9 cellular contexts compared by ENCODE assay signal in the genomic region with DNA sequence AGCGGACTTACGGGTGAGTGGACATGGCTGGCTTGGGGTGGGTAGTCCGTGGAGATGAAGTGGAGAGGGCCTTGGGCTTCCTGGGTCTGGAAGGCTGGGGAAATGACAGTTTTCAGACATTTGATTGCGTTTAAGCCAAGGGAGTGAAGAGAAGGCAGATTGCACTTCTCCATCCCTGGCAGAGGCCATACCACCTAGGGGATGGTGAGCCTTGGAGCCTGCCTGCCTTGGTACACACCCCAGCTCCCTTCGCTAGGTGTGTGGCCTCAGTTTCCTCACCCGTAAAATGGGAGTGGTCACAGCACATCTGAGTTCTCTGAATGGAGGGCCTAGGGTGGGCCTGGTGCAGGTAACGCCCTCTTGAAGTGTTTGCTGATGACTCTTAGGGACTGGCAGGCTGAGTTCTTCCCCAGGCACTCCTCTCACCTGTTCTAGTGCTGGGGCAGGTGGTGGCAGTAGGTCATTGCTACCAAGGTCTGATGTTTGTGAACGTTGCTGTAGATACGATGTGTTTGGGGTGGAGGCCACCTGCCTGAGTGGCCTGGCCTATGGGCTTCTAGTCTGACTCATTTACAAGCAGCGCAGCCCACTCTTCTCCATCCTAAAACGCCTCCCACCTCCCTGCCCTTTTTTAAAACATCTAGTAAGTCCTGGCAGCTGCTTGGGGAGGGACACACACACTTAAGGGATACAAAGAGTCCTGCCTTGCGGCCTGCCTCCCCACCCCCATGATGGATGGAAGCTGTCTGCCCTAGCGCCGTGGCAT. TPM values are rescaled to one million over a fixed set of nuclear protein-coding genes. Genes with fewer than 3 reads are reported as not detected.
DNase-seq lines count a peak whose midpoint lies in the region; ATAC-seq and TF ChIP-seq lines count a peak whose summit lies in the region.
"Had no signal": no experiment of that assay in that cellular context is flagged by ENCODE, and none has a peak within 500 bp of the region (broad histone marks: within the 10 kb centered on the region; RNA-seq: fewer than 3 reads in every experiment).

No MANE protein-coding gene starts in this region.

- CTCF ChIA-PET in activated CD8-positive, alpha-beta T cell treated with anti-CD3 and anti-CD28 coated beads for 36 hours (lab: Charles Lee) = interaction anchor here (1.3 to 2.8 kb wide), 3 partner anchors 12 to 102 kb away, joined by 5 to 12 read pairs (median 5); no protein-coding TSS in a partner anchor

- H3K9me3 Mint-ChIP-seq in stimulated activated naive CD8-positive, alpha-beta T cell treated with anti-CD3 and anti-CD28 coated beads, Interleukin-15, Interleukin-2, amounts not matched to agents 100 ng/mL and 50 ng/mL, for 24 hours = no peaks in the 10 kb centered on the region
- H3K9me3 Mint-ChIP-seq in activated CD8-positive, alpha-beta T cell treated with anti-CD3 and anti-CD28 coated beads for 36 hours = no peaks in the 10 kb centered on the region

- peak overlapping the region; percentile 93 for H3K4me3 Mint-ChIP-seq in stimulated activated naive CD8-positive, alpha-beta T cell treated with anti-CD3 and anti-CD28 coated beads, Interleukin-15, Interleukin-2, amounts not matched to agents 100 ng/mL and 50 ng/mL, for 24 hours
- H3K4me3 Mint-ChIP-seq in activated CD8-positive, alpha-beta T cell treated with anti-CD3 and anti-CD28 coated beads for 36 hours = peak overlapping the region; percentile 84

- WGBS in aorta, 2 donors = 89% methylated on average over 14 of the region's 14 CpGs

- intact Hi-C loops in activated CD8-positive, alpha-beta T cell treated with anti-CD3 and anti-CD28 coated beads for 36 hours (cut with micrococcal nuclease) = no loop called here
- intact Hi-C loops in lower lobe of right lung (cut with DNase I) = no loop called here
- intact Hi-C loops in aorta (cut with DNase I) = loop anchor here in 1 of 2 donors (2.0 to 5.0 kb wide), 2 partner anchors 44 to 65 kb away; no protein-coding TSS in a partner anchor

- H3K27ac ChIP-seq in lower lobe of right lung (peak overlapping the region; percentile 67), aorta (ENCODE audit: low read depth in 1 of 2, low read length in 2 of 2) (no peak overlapping the region)

- H3K27ac Mint-ChIP-seq in stimulated activated naive CD8-positive, alpha-beta T cell treated with anti-CD3 and anti-CD28 coated beads, Interleukin-15, Interleukin-2, amounts not matched to agents 100 ng/mL and 50 ng/mL, for 24 hours = peak overlapping the region; percentile 90
- peak overlapping the region; percentile 93 for H3K27ac Mint-ChIP-seq in activated CD8-positive, alpha-beta T cell treated with anti-CD3 and anti-CD28 coated beads for 36 hours

- no peaks in the 10 kb centered on the region for H3K9me3 ChIP-seq in lower lobe of right lung
- no peaks in the 10 kb centered on the region for H3K9me3 ChIP-seq in aorta (ENCODE audit: control insufficient read depth, low read length)

- H3K4me3 ChIP-seq in lower lobe of right lung (peak overlapping the region; percentile 69), aorta (ENCODE audit: low read length in 2 of 2) (no peak overlapping the region)

- peaks cover 76% of the 10 kb centered on the region for H3K4me1 ChIP-seq in lower lobe of right lung
- H3K4me1 ChIP-seq in aorta (ENCODE audit: control insufficient read depth in 1 of 2, insufficient read depth in 2 of 2, low read length in 2 of 2) = peaks cover 0 to 2% of the 10 kb centered on the region in 2 donors

- H3K27me3 ChIP-seq in lower lobe of right lung (ENCODE audit: low read depth) (no peaks in the 10 kb centered on the region), aorta (ENCODE audit: control insufficient read depth in 1 of 2, insufficient read depth in 2 of 2, low read length in 1 of 2) (no peaks in the 10 kb centered on the region)

- H3K36me3 ChIP-seq in lower lobe of right lung (peaks cover 27% of the 10 kb centered on the region), aorta (ENCODE audit: control insufficient read depth in 1 of 2, insufficient read depth in 2 of 2, low read length in 1 of 2) (no peaks in the 10 kb centered on the region)

- H3K4me1 Mint-ChIP-seq in stimulated activated naive CD8-positive, alpha-beta T cell treated with anti-CD3 and anti-CD28 coated beads, Interleukin-15, Interleukin-2, amounts not matched to agents 100 ng/mL and 50 ng/mL, for 24 hours (ENCODE audit: low read depth) = peaks cover 77% of the 10 kb centered on the region
- peaks cover 56% of the 10 kb centered on the region for H3K4me1 Mint-ChIP-seq in activated CD8-positive, alpha-beta T cell treated with anti-CD3 and anti-CD28 coated beads for 36 hours (ENCODE audit: low read depth)

- ATAC-seq in stimulated activated naive CD8-positive, alpha-beta T cell treated with anti-CD3 and anti-CD28 coated beads, Interleukin-15, Interleukin-2, amounts not matched to agents 100 U/mL and 50 U/mL, for 24 hours = no peak
- no peak for ATAC-seq in activated CD8-positive, alpha-beta T cell treated with anti-CD3 and anti-CD28 coated beads for 36 hours
- ATAC-seq in lower lobe of right lung (no peak), aorta (ENCODE audit: low FRiP score) (no peak)

- H3K36me3 Mint-ChIP-seq in stimulated activated naive CD8-positive, alpha-beta T cell treated with anti-CD3 and anti-CD28 coated beads, Interleukin-15, Interleukin-2, amounts not matched to agents 100 ng/mL and 50 ng/mL, for 24 hours (ENCODE audit: low read depth) = peaks cover 53% of the 10 kb centered on the region
- H3K36me3 Mint-ChIP-seq in activated CD8-positive, alpha-beta T cell treated with anti-CD3 and anti-CD28 coated beads for 36 hours (ENCODE audit: low read depth) = peaks cover 63% of the 10 kb centered on the region

- no peaks in the 10 kb centered on the region for H3K27me3 Mint-ChIP-seq in stimulated activated naive CD8-positive, alpha-beta T cell treated with anti-CD3 and anti-CD28 coated beads, Interleukin-15, Interleukin-2, amounts not matched to agents 100 ng/mL and 50 ng/mL, for 24 hours
- no peaks in the 10 kb centered on the region for H3K27me3 Mint-ChIP-seq in activated CD8-positive, alpha-beta T cell treated with anti-CD3 and anti-CD28 coated beads for 36 hours

- POLR2A ChIA-PET in activated CD8-positive, alpha-beta T cell treated with anti-CD3 and anti-CD28 coated beads for 36 hours (lab: Charles Lee) = interaction anchor here (0.7 to 7.0 kb wide), 8 partner anchors 6 to 226 kb away, joined by 3 to 88 read pairs (median 3); partner anchors contain the start of gene ZBP1

- TF ChIP-seq CTCF in activated CD8-positive, alpha-beta T cell treated with anti-CD3 and anti-CD28 coated beads for 36 hours (IDR thresholded peaks at IDR 0.05) = no peak
- TF ChIP-seq CTCF in lower lobe of right lung (IDR thresholded peaks at IDR 0.05) = no peak

- DNase-seq in stimulated activated naive CD8-positive, alpha-beta T cell treated with anti-CD3 and anti-CD28 coated beads, Interleukin-15, Interleukin-2, amounts not matched to agents 100 U/mL and 50 U/mL, for 24 hours = no peak
- peak; percentile 27 for DNase-seq in activated CD8-positive, alpha-beta T cell treated with anti-CD3 and anti-CD28 coated beads for 36 hours
- DNase-seq in lower lobe of right lung (peak; percentile 25), aorta (peak; percentile 29 to 53), NCI-H2227 treated with DMSO at 0.1 percent for 48 hours (lab: John Stamatoyannopoulos, UW) (no peak), AG20443 (ENCODE audit: low spot score) (no peak)
- DNase-seq in NK-92 treated with Interleukin-12 subunit alpha and Interleukin-12 subunit beta, amount 100 ng/mL, for 24 hours (lab: John Stamatoyannopoulos, UW) = no peak
- DNase-seq: GDM1 had no signal

RNA-seq across cellular contexts. Expression of gene RBM38, which starts 2.3 kb away (rescaled TPM):
- total RNA-seq in activated CD8-positive, alpha-beta T cell treated with anti-CD3 and anti-CD28 coated beads for 36 hours = 100 to 1,000 TPM; 114 to 116 TPM
- total RNA-seq in lower lobe of right lung (15.5 TPM), aorta (10 to 100 TPM; 19.3 to 20.7 TPM)
- 10 to 100 TPM in 1 of 2 donors, 1 to 10 TPM in 1; 7.3 to 14.7 TPM for polyA plus RNA-seq in aorta

RNA-seq across cellular contexts. Expression of gene RAE1, which starts 42.4 kb away (rescaled TPM):
- 10 to 100 TPM; 41.1 to 42.9 TPM for total RNA-seq in activated CD8-positive, alpha-beta T cell treated with anti-CD3 and anti-CD28 coated beads for 36 hours
- 20.6 TPM for total RNA-seq in lower lobe of right lung
- total RNA-seq in aorta = 10 to 100 TPM; 11.6 to 19.4 TPM
- 1 to 10 TPM; 3.6 to 9.9 TPM for polyA plus RNA-seq in aorta

Comparison
In these comparisons a context has a peak if more than half of its experiments do, and no peak if none do; other contexts are left out.
1. DNase-seq: peak in activated CD8-positive, alpha-beta T cell treated with anti-CD3 and anti-CD28 coated beads for 36 hours (single experiment), lower lobe of right lung (single experiment) and aorta (2 of 2); none in stimulated activated naive CD8-positive, alpha-beta T cell treated with anti-CD3 and anti-CD28 coated beads, Interleukin-15, Interleukin-2, amounts not matched to agents 100 U/mL and 50 U/mL, for 24 hours (single experiment), NCI-H2227 treated with DMSO at 0.1 percent for 48 hours (single experiment), NK-92 treated with Interleukin-12 subunit alpha and Interleukin-12 subunit beta, amount 100 ng/mL, for 24 hours (single experiment) and AG20443 (single experiment).